ENCODE assay signal across 10 cellular contexts in the genomic region with DNA sequence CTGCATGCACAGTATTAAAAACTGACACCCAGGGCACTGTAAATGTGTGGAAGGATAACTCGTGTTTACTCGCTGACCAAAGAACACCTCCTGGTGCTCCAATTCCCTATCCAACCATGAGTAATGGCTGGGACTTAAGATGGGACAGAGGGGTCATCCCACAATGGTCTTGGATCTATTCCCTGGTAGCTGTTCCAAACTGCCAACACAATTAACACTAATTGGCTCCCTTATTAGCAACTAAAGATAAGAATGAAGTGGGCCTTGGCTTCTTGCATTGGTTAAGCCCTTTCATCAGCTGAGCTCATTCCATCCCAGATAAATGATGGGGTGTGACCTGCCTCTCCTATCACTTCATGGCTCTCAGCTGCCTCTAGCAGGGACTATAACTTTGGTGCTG. TPM values are rescaled to one million over a fixed set of nuclear protein-coding genes. Genes with fewer than 3 reads are reported as not detected.
DNase-seq lines count a peak whose midpoint lies in the region; ATAC-seq and TF ChIP-seq lines count a peak whose summit lies in the region.
"Had no signal": no experiment of that assay in that cellular context is flagged by ENCODE, and none has a peak within 500 bp of the region (broad histone marks: within the 10 kb centered on the region; RNA-seq: fewer than 3 reads in every experiment).

No MANE protein-coding gene starts in this region.

- H3K4me1 ChIP-seq in colonic mucosa: peaks cover 17% of the 10 kb centered on the region
- no peaks in the 10 kb centered on the region; the same call in 1 of the 2 replicates for H3K4me1 ChIP-seq in SJCRH30

- no peak for ATAC-seq in activated T-cell treated with anti-CD3 and anti-CD28 coated beads, Interleukin-2, amount 50 U/mL, for 72 hours (replicated peaks in 1 of 2)
- ATAC-seq in natural killer cell: no peak

- peak overlapping the region in 1 of 2 donors; percentile 90 for H3K4me3 Mint-ChIP-seq in activated T-cell treated with anti-CD3 and anti-CD28 coated beads, Interleukin-2, amount 50 U/mL, for 72 hours
- H3K4me3 Mint-ChIP-seq in natural killer cell (peak overlapping the region; percentile 97), type B pancreatic cell (peak overlapping the region; percentile 99)

- peaks cover 40% of the 10 kb centered on the region for H3K4me1 Mint-ChIP-seq in activated T-cell treated with anti-CD3 and anti-CD28 coated beads, Interleukin-2, amount 50 U/mL, for 72 hours (ENCODE audit: low read depth)
- H3K4me1 Mint-ChIP-seq in natural killer cell: peaks cover 57% of the 10 kb centered on the region in 2 donors
- peaks cover 34% of the 10 kb centered on the region for H3K4me1 Mint-ChIP-seq in type B pancreatic cell (ENCODE audit: unreplicated experiment)

- no peak overlapping the region for H3K9ac ChIP-seq in colonic mucosa (ENCODE audit: low read depth in 2 of 2, low read length in 2 of 2)

- H3K9me3 ChIP-seq in colonic mucosa (no peaks in the 10 kb centered on the region), SJCRH30 (replicated peaks) (no peaks in the 10 kb centered on the region)

- TF ChIP-seq CTCF in colonic mucosa (IDR thresholded peaks at IDR 0.05): no peak
- no peak for TF ChIP-seq CTCF in natural killer cell (IDR thresholded peaks at IDR 0.05)
- TF ChIP-seq CTCF in type B pancreatic cell (conservative IDR thresholded peaks at IDR 0.05): no peak

- H3K4me3 ChIP-seq in colonic mucosa: no peak overlapping the region
- no peak overlapping the region for H3K4me3 ChIP-seq in SJCRH30

- H3K36me3 ChIP-seq in colonic mucosa (no peaks in the 10 kb centered on the region), SJCRH30 (no peaks in the 10 kb centered on the region)

- intact Hi-C loops in colonic mucosa (cut with DNase I): loop anchor here (10.0 kb wide), 1 partner anchor 125 kb away; no protein-coding TSS in a partner anchor
- intact Hi-C loops in natural killer cell (cut with micrococcal nuclease): loop anchor here (2.0 to 10.0 kb wide), 2 partner anchors 45 to 55 kb away; partner anchors contain the start of gene PAFAH1B2

- H3K27me3 ChIP-seq in colonic mucosa (no peaks in the 10 kb centered on the region), SJCRH30 (no peaks in the 10 kb centered on the region)

- no peak for DNase-seq in activated T-cell treated with anti-CD3 and anti-CD28 coated beads, Interleukin-2, amount 50 U/mL, for 72 hours
- no peak for DNase-seq in activated T-cell treated with anti-CD3 and anti-CD28 coated beads, Interleukin-2, amount 50 U/mL, for 1 hour
- DNase-seq in colonic mucosa (no peak), natural killer cell (no peak), type B pancreatic cell (ENCODE audit: extremely low spot score, unreplicated experiment) (no peak), NCI-H187 (lab: John Stamatoyannopoulos, UW) (no peak), SJCRH30 (no peak)
- no peak for DNase-seq in stimulated activated CD4-positive, alpha-beta T cell treated with anti-CD3 and anti-CD28 coated beads, Interleukin-4, amount 100 ng/mL, for 24 hours
- DNase-seq: H7, NCI-H510A had no signal

- H3K36me3 Mint-ChIP-seq in activated T-cell treated with anti-CD3 and anti-CD28 coated beads, Interleukin-2, amount 50 U/mL, for 72 hours (ENCODE audit: insufficient read depth in 2 of 2): peaks cover 2% of the 10 kb centered on the region in 2 donors
- no peaks in the 10 kb centered on the region for H3K36me3 Mint-ChIP-seq in natural killer cell
- H3K36me3 Mint-ChIP-seq in type B pancreatic cell: peaks cover 4% of the 10 kb centered on the region

- no peaks in the 10 kb centered on the region for H3K27me3 Mint-ChIP-seq in activated T-cell treated with anti-CD3 and anti-CD28 coated beads, Interleukin-2, amount 50 U/mL, for 72 hours (ENCODE audit: low read depth)
- H3K27me3 Mint-ChIP-seq in natural killer cell (ENCODE audit: low read depth in 2 of 2) (no peaks in the 10 kb centered on the region), type B pancreatic cell (peaks cover 3% of the 10 kb centered on the region)

- peak overlapping the region; percentile 99 for H3K27ac Mint-ChIP-seq in activated T-cell treated with anti-CD3 and anti-CD28 coated beads, Interleukin-2, amount 50 U/mL, for 72 hours
- H3K27ac Mint-ChIP-seq in natural killer cell: peak overlapping the region; percentile 98
- H3K27ac Mint-ChIP-seq in type B pancreatic cell: peak overlapping the region; percentile 100

- H3K9me3 Mint-ChIP-seq in activated T-cell treated with anti-CD3 and anti-CD28 coated beads, Interleukin-2, amount 50 U/mL, for 72 hours: no peaks in the 10 kb centered on the region
- H3K9me3 Mint-ChIP-seq in natural killer cell (no peaks in the 10 kb centered on the region), type B pancreatic cell (no peaks in the 10 kb centered on the region)

- H3K27ac ChIP-seq in colonic mucosa (peak overlapping the region; percentile 72), SJCRH30 (no peak overlapping the region)

RNA-seq across cellular contexts. Expression of gene SIK3, which starts 1.5 kb away (rescaled TPM):
- total RNA-seq in activated T-cell treated with anti-CD3 and anti-CD28 coated beads, Interleukin-2, amount 50 U/mL, for 72 hours: 10 to 100 TPM; 21.4 to 26.3 TPM
- total RNA-seq in colonic mucosa (10 to 100 TPM; 26.7 to 28.0 TPM), natural killer cell (100 to 1,000 TPM in 2 of 3 donors, 10 to 100 TPM in 1; 71.6 to 120 (median 119) TPM), type B pancreatic cell (ENCODE audit: low replicate concordance) (39.0 and 39.9 TPM in 2 replicates)
- 8.5 and 10.0 TPM in 2 replicates for total RNA-seq in SJCRH30 (2014; rRNA removed; shearing (Covaris generic))

RNA-seq across cellular contexts. Expression of gene PAFAH1B2, which starts 44.4 kb away (rescaled TPM):
- 10 to 100 TPM; 56.7 to 64.3 TPM for total RNA-seq in activated T-cell treated with anti-CD3 and anti-CD28 coated beads, Interleukin-2, amount 50 U/mL, for 72 hours
- total RNA-seq in colonic mucosa: 10 to 100 TPM; 76.4 to 80.5 TPM
- 10 to 100 TPM; 46.1 to 71.0 (median 58.8) TPM for total RNA-seq in natural killer cell
- 94.5 and 101 TPM in 2 replicates for total RNA-seq in type B pancreatic cell (ENCODE audit: low replicate concordance)
- 70.2 and 72.8 TPM in 2 replicates for total RNA-seq in SJCRH30 (2014; rRNA removed; shearing (Covaris generic))
